In genomic region chr6:37695273-37695672, GRCh38 we compare ENCODE assay signal across 11 cellular contexts. TPM values are rescaled to one million over a fixed set of nuclear protein-coding genes. Genes with fewer than 3 reads are reported as not detected.
DNase-seq lines count a peak whose midpoint lies in the region; ATAC-seq lines count a peak whose summit lies in the region.
"Had no signal": no experiment of that assay in that cellular context is flagged by ENCODE, and none has a peak within 500 bp of the region (broad histone marks: within the 10 kb centered on the region; RNA-seq: fewer than 3 reads in every experiment).

No MANE protein-coding gene starts in this region.

- peak overlapping the region; percentile 80 for H3K4me3 Mint-ChIP-seq in stimulated activated naive CD8-positive, alpha-beta T cell treated with anti-CD3 and anti-CD28 coated beads, Interleukin-15, Interleukin-2, amounts not matched to agents 100 ng/mL and 50 ng/mL, for 24 hours
- H3K4me3 Mint-ChIP-seq in activated CD8-positive, alpha-beta T cell treated with anti-CD3 and anti-CD28 coated beads, Interleukin-2, amount 10 ng/mL, durations not matched to agents 7 days and 5 days = peak overlapping the region; percentile 71

- no peak for DNase-seq in stimulated activated naive CD8-positive, alpha-beta T cell treated with anti-CD3 and anti-CD28 coated beads, Interleukin-15, Interleukin-2, amounts not matched to agents 100 U/mL and 50 U/mL, for 24 hours
- no peak for DNase-seq in activated CD8-positive, alpha-beta T cell treated with anti-CD3 and anti-CD28 coated beads, Interleukin-2, amount 10 ng/mL, durations not matched to agents 7 days and 5 days
- DNase-seq in midbrain (lab: John Stamatoyannopoulos, UW) (no peak), NCI-H187 (lab: John Stamatoyannopoulos, UW) (no peak)
- DNase-seq in activated CD8-positive, alpha-beta memory T cell treated with anti-CD3 and anti-CD28 coated beads, Interleukin-2, amount 50 U/mL, for 4 hours = no peak
- no peak for DNase-seq in activated effector memory CD4-positive, alpha-beta T cell treated with anti-CD3 and anti-CD28 coated beads, Interleukin-2, amount 50 U/mL, for 16 hours
- DNase-seq: effector CD8-positive, alpha-beta T cell; NCI-H146; stimulated activated naive CD4-positive, alpha-beta T cell treated with Interleukin-2 at 50 U/mL for 16 hours had no signal

- peaks cover 50% of the 10 kb centered on the region for H3K27me3 Mint-ChIP-seq in stimulated activated naive CD8-positive, alpha-beta T cell treated with anti-CD3 and anti-CD28 coated beads, Interleukin-15, Interleukin-2, amounts not matched to agents 100 ng/mL and 50 ng/mL, for 24 hours
- H3K27me3 Mint-ChIP-seq in activated CD8-positive, alpha-beta T cell treated with anti-CD3 and anti-CD28 coated beads, Interleukin-2, amount 10 ng/mL, durations not matched to agents 7 days and 5 days (ENCODE audit: low read depth) = peaks cover 40% of the 10 kb centered on the region

- no peaks in the 10 kb centered on the region for H3K36me3 ChIP-seq in iPS-20b (ENCODE audit: insufficient read depth, low read depth, low read length)

- no peaks in the 10 kb centered on the region for H3K36me3 Mint-ChIP-seq in stimulated activated naive CD8-positive, alpha-beta T cell treated with anti-CD3 and anti-CD28 coated beads, Interleukin-15, Interleukin-2, amounts not matched to agents 100 ng/mL and 50 ng/mL, for 24 hours (ENCODE audit: low read depth)
- no peaks in the 10 kb centered on the region for H3K36me3 Mint-ChIP-seq in activated CD8-positive, alpha-beta T cell treated with anti-CD3 and anti-CD28 coated beads, Interleukin-2, amount 10 ng/mL, durations not matched to agents 7 days and 5 days (ENCODE audit: low read depth)

- CTCF ChIA-PET in activated CD8-positive, alpha-beta T cell treated with anti-CD3 and anti-CD28 coated beads, Interleukin-2, amount 10 ng/mL, durations not matched to agents 7 days and 5 days (lab: Charles Lee) = no interaction called here

- ATAC-seq in stimulated activated naive CD8-positive, alpha-beta T cell treated with anti-CD3 and anti-CD28 coated beads, Interleukin-15, Interleukin-2, amounts not matched to agents 100 U/mL and 50 U/mL, for 24 hours = no peak
- no peak for ATAC-seq in activated CD8-positive, alpha-beta T cell treated with anti-CD3 and anti-CD28 coated beads, Interleukin-2, amount 10 ng/mL, durations not matched to agents 7 days and 5 days

- no peaks in the 10 kb centered on the region for H3K9me3 Mint-ChIP-seq in stimulated activated naive CD8-positive, alpha-beta T cell treated with anti-CD3 and anti-CD28 coated beads, Interleukin-15, Interleukin-2, amounts not matched to agents 100 ng/mL and 50 ng/mL, for 24 hours
- H3K9me3 Mint-ChIP-seq in activated CD8-positive, alpha-beta T cell treated with anti-CD3 and anti-CD28 coated beads, Interleukin-2, amount 10 ng/mL, durations not matched to agents 7 days and 5 days (ENCODE audit: insufficient read depth) = no peaks in the 10 kb centered on the region

- H3K27ac ChIP-seq in iPS-20b (ENCODE audit: low read length) = no peak overlapping the region

- H3K4me1 Mint-ChIP-seq in stimulated activated naive CD8-positive, alpha-beta T cell treated with anti-CD3 and anti-CD28 coated beads, Interleukin-15, Interleukin-2, amounts not matched to agents 100 ng/mL and 50 ng/mL, for 24 hours (ENCODE audit: low read depth) = peaks cover 12% of the 10 kb centered on the region
- peaks cover 26% of the 10 kb centered on the region for H3K4me1 Mint-ChIP-seq in activated CD8-positive, alpha-beta T cell treated with anti-CD3 and anti-CD28 coated beads, Interleukin-2, amount 10 ng/mL, durations not matched to agents 7 days and 5 days (ENCODE audit: low read depth)

- peak overlapping the region; percentile 72; the same call in 1 of the 2 replicates for H3K4me3 ChIP-seq in iPS-20b (ENCODE audit: low read length)

- no peak overlapping the region for H3K27ac Mint-ChIP-seq in stimulated activated naive CD8-positive, alpha-beta T cell treated with anti-CD3 and anti-CD28 coated beads, Interleukin-15, Interleukin-2, amounts not matched to agents 100 ng/mL and 50 ng/mL, for 24 hours
- H3K27ac Mint-ChIP-seq in activated CD8-positive, alpha-beta T cell treated with anti-CD3 and anti-CD28 coated beads, Interleukin-2, amount 10 ng/mL, durations not matched to agents 7 days and 5 days = no peak overlapping the region

- H3K27me3 ChIP-seq in iPS-20b (ENCODE audit: insufficient read depth, low read length) = peaks cover 82% of the 10 kb centered on the region

- no peak overlapping the region for H3K9ac ChIP-seq in iPS-20b (ENCODE audit: low read depth, low read length)

- H3K9me3 ChIP-seq in iPS-20b (ENCODE audit: insufficient read depth, low read depth, low read length) = peaks cover 3% of the 10 kb centered on the region; the same call in 1 of the 2 replicates

- H3K4me1 ChIP-seq in iPS-20b (ENCODE audit: insufficient read depth, low read length) = no peaks in the 10 kb centered on the region; the same call in 1 of the 2 replicates

- POLR2A ChIA-PET in activated CD8-positive, alpha-beta T cell treated with anti-CD3 and anti-CD28 coated beads, Interleukin-2, amount 10 ng/mL, durations not matched to agents 7 days and 5 days (lab: Charles Lee) = no interaction called here

RNA-seq across cellular contexts. Expression of gene MDGA1, which starts 2.4 kb away (rescaled TPM):
- 10 to 100 TPM in 1 of 2 experiments, 1 to 10 TPM in 1; 8.1 to 10.6 TPM for total RNA-seq in activated CD8-positive, alpha-beta T cell treated with anti-CD3 and anti-CD28 coated beads, Interleukin-2, amount 10 ng/mL, durations not matched to agents 7 days and 5 days
